Comparison of ENCODE assay signal across 17 cellular contexts in genomic region chr2:10225291-10226031, GRCh38.
DNase-seq lines count a peak whose midpoint lies in the region; ATAC-seq, FAIRE-seq and TF ChIP-seq lines count a peak whose summit lies in the region.
"Had no signal": no experiment of that assay in that cellular context is flagged by ENCODE, and none has a peak within 500 bp of the region (broad histone marks: within the 10 kb centered on the region; RNA-seq: fewer than 3 reads in every experiment).

No MANE protein-coding gene starts in this region.

- intact Hi-C loops in kidney (cut with DNase I) (no loop called here), sciatic nerve (cut with DNase I) (no loop called here)

- ATAC-seq in sciatic nerve (peak; percentile 68), GM21367 (IDR thresholded peaks at IDR 0.05; ENCODE audit: unreplicated experiment) (no peak)

- no peak for TF ChIP-seq CTCF in kidney (IDR thresholded peaks at IDR 0.05; ENCODE audit: borderline replicate concordance, extremely low read depth, insufficient read depth)

- no peaks in the 10 kb centered on the region for H3K9me3 ChIP-seq in kidney (ENCODE audit: control insufficient read depth in 1 of 2, low read length in 2 of 2)
- H3K9me3 ChIP-seq: ascending aorta, SJSA1 had no signal

- H3K4me3 ChIP-seq in kidney (ENCODE audit: low read length in 2 of 2) = no peak overlapping the region
- H3K4me3 ChIP-seq: ascending aorta, SJSA1 had no signal

- H3K27ac ChIP-seq in kidney (ENCODE audit: low read depth in 2 of 2, low read length in 2 of 2) = no peak overlapping the region
- H3K27ac ChIP-seq: ascending aorta, C4-2B, SJSA1 had no signal

- H3K36me3 ChIP-seq in kidney (ENCODE audit: control insufficient read depth in 1 of 2, insufficient read depth in 2 of 2, low read length in 2 of 2) = no peaks in the 10 kb centered on the region
- H3K36me3 ChIP-seq: ascending aorta, SJSA1 had no signal

- no peak for FAIRE-seq in kidney (lab: Jason Lieb, UNC)
- FAIRE-seq: HTR-8/SVneo had no signal

- peaks cover 2 to 5% of the 10 kb centered on the region in 2 donors for H3K4me1 ChIP-seq in kidney (ENCODE audit: control insufficient read depth in 1 of 2, insufficient read depth in 1 of 2, low read depth in 1 of 2, low read length in 2 of 2)
- H3K4me1 ChIP-seq: ascending aorta had no signal

- DNase-seq in NCI-H748 (lab: John Stamatoyannopoulos, UW; ENCODE audit: unreplicated experiment) (peak; percentile 70), NCI-H748 treated with DMSO at 0.1 percent for 48 hours (lab: John Stamatoyannopoulos, UW) (no peak), RPMI8226 (peak; percentile 61), kidney (peak; percentile 63), sciatic nerve (ENCODE audit: low spot score) (peak; percentile 49), NCI-H1436 treated with DMSO at 0.1 percent for 48 hours (lab: John Stamatoyannopoulos, UW) (no peak), cerebellum (ENCODE audit: low spot score) (no peak)
- DNase-seq: activated naive CD4-positive, alpha-beta T cell; DND-41; erythroblast; mammary epithelial cell; NCI-H524 had no signal

- no peak overlapping the region for H3K9ac ChIP-seq in kidney (ENCODE audit: low read length in 2 of 2)

Comparison
In these comparisons a context has a peak if more than half of its experiments do, and no peak if none do; other contexts are left out.
1. DNase-seq: peak in NCI-H748 (single experiment), RPMI8226 (single experiment), kidney (single experiment) and sciatic nerve (single experiment); none in NCI-H748 treated with DMSO at 0.1 percent for 48 hours (single experiment), NCI-H1436 treated with DMSO at 0.1 percent for 48 hours (single experiment) and cerebellum (single experiment).